In genomic region chrX:71195959-71196727, GRCh38 we compare ENCODE assay signal across 12 cellular contexts. TPM values are rescaled to one million over a fixed set of nuclear protein-coding genes. Genes with fewer than 3 reads are reported as not detected.
DNase-seq lines count a peak whose midpoint lies in the region; ATAC-seq and FAIRE-seq lines count a peak whose summit lies in the region.
"Had no signal": no experiment of that assay in that cellular context is flagged by ENCODE, and none has a peak within 500 bp of the region (broad histone marks: within the 10 kb centered on the region; RNA-seq: fewer than 3 reads in every experiment).

No MANE protein-coding gene starts in this region.

- peaks cover 10% of the 10 kb centered on the region for H3K36me3 Mint-ChIP-seq in central memory CD8-positive, alpha-beta T cell (ENCODE audit: insufficient read depth)

- peak overlapping the region; percentile 78 for H3K4me3 Mint-ChIP-seq in central memory CD8-positive, alpha-beta T cell

- no peak overlapping the region for H3K27ac ChIP-seq in caudate nucleus (ENCODE audit: low read depth, low read length)
- H3K27ac ChIP-seq: body of pancreas, hepatocyte, tibial artery had no signal

- ATAC-seq in GM19351 (IDR thresholded peaks at IDR 0.05; ENCODE audit: unreplicated experiment), result peak; percentile 52
- ATAC-seq in central memory CD8-positive, alpha-beta T cell (replicated peaks; ENCODE audit: extremely low read depth, poor library complexity, severe bottlenecking), result peak; percentile 78
- ATAC-seq: body of pancreas had no signal

- no peaks in the 10 kb centered on the region for H3K9me3 Mint-ChIP-seq in central memory CD8-positive, alpha-beta T cell

- DNase-seq in Daoy (ENCODE audit: low read depth), result peak; percentile 7
- no peak for DNase-seq in HTR-8/SVneo (ENCODE audit: insufficient read length, low spot score)
- DNase-seq in central memory CD8-positive, alpha-beta T cell (ENCODE audit: low spot score in 2 of 2), result no peak
- DNase-seq in LoVo (ENCODE audit: low spot score), result no peak
- DNase-seq in NCI-H2227 treated with DMSO at 0.1 percent for 48 hours (lab: John Stamatoyannopoulos, UW), result no peak
- no peak for DNase-seq in NCI-H187 treated with DMSO at 0.1 percent for 48 hours (lab: John Stamatoyannopoulos, UW)
- DNase-seq in caudate nucleus (lab: John Stamatoyannopoulos, UW), result no peak
- DNase-seq: body of pancreas, SIG-M5, tibial artery had no signal

- H3K27ac Mint-ChIP-seq in central memory CD8-positive, alpha-beta T cell (ENCODE audit: low read depth), result peak overlapping the region; percentile 91

- no peaks in the 10 kb centered on the region for H3K27me3 Mint-ChIP-seq in central memory CD8-positive, alpha-beta T cell

- peaks cover 25% of the 10 kb centered on the region for H3K4me1 Mint-ChIP-seq in central memory CD8-positive, alpha-beta T cell

- peak; percentile 79 for FAIRE-seq in HTR-8/SVneo (lab: Jason Lieb, UNC)

RNA-seq across cellular contexts. Expression of gene GJB1, which starts 26.9 kb away (rescaled TPM):
- total RNA-seq in Daoy (2014; rRNA removed; shearing (Covaris generic)), result not detected in 2 replicates

RNA-seq across cellular contexts. Expression of gene NLGN3, which starts 51.5 kb away (rescaled TPM):
- total RNA-seq in Daoy (2014; rRNA removed; shearing (Covaris generic)), result not detected in 2 replicates

RNA-seq across cellular contexts. Expression of gene ZMYM3, which starts 57.8 kb away (rescaled TPM):
- 8.8 and 10.3 TPM in 2 replicates for total RNA-seq in Daoy (2014; rRNA removed; shearing (Covaris generic))
